8 cellular contexts compared by ENCODE assay signal in the genomic region with DNA sequence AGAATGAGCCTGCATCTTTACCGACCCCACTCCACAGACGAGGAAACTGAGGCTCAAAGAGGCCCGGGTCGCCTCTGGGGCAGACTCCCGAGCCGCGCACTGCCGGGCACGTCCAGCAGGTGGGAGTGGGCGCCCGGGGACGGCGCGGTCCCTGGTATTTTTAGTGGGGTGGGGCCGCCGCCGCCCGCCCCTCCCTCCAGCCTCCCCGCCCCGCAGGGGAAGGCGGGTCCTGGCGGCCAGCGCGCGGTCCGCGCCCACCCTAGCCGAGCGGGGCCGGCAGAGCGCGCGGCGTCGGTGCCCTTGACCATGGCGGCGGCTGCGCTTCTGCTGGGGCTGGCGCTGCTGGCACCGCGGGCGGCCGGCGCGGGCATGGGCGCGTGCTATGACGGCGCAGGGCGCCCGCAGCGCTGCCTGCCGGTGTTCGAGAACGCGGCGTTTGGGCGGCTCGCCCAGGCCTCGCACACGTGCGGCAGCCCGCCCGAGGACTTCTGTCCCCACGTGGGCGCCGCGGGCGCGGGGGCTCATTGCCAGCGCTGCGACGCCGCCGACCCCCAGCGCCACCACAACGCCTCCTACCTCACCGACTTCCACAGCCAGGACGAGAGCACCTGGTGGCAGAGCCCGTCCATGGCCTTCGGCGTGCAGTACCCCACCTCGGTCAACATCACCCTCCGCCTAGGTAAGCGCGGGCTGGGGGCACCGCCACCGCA. TPM values are rescaled to one million over a fixed set of nuclear protein-coding genes. Genes with fewer than 3 reads are reported as not detected.
DNase-seq lines count a peak whose midpoint lies in the region; ATAC-seq and TF ChIP-seq lines count a peak whose summit lies in the region.

A gene (plus strand): TSS at position 266 of the 710 bp plus-strand sequence. CDS start 41 bp downstream, at position 307.

- intact Hi-C loops in thyroid gland (cut with DNase I) = no loop called here
- intact Hi-C loops in activated CD4-positive, alpha-beta T cell treated with anti-CD3 and anti-CD28 coated beads, Interleukin-2, amount 10 ng/mL, durations not matched to agents 24 days and 14 days (cut with micrococcal nuclease) = no loop called here

- H3K9me3 ChIP-seq in MG63 (no peaks in the 10 kb centered on the region), endodermal cell (ENCODE audit: control insufficient read depth, low read length) (no peaks in the 10 kb centered on the region), thyroid gland (no peaks in the 10 kb centered on the region)

- DNase-seq in MG63 (peak; percentile 54), endodermal cell (peak; percentile 87), cerebellum (ENCODE audit: low spot score) (no peak), thyroid gland (no peak), amygdala (lab: John Stamatoyannopoulos, UW) (no peak)
- no peak for DNase-seq in naive thymus-derived CD8-positive, alpha-beta T cell
- DNase-seq in activated CD4-positive, alpha-beta T cell treated with anti-CD3 and anti-CD28 coated beads, Interleukin-2, amount 10 ng/mL, durations not matched to agents 24 days and 14 days = no peak

- POLR2A ChIA-PET in naive thymus-derived CD8-positive, alpha-beta T cell (lab: Charles Lee) = no interaction called here

- H3K4me1 ChIP-seq in endodermal cell (ENCODE audit: control insufficient read depth, insufficient read depth, low read length) = peaks cover 6% of the 10 kb centered on the region
- peaks cover 0 to 7% of the 10 kb centered on the region in 2 donors for H3K4me1 ChIP-seq in thyroid gland

- TF ChIP-seq CTCF in C4-2B (conservative IDR thresholded peaks at IDR 0.05) = peak; percentile 80
- TF ChIP-seq CTCF in endodermal cell (conservative IDR thresholded peaks at IDR 0.05) = peak; percentile 82
- peak in 2 of 6 experiments; percentile 23 to 46 for TF ChIP-seq CTCF in thyroid gland (IDR thresholded peaks at IDR 0.05)

- H3K4me3 ChIP-seq in MG63 (peak within 1 kb of the TSS; percentile 43), endodermal cell (ENCODE audit: low read length) (peak within 1 kb of the TSS; percentile 34), thyroid gland (replicated peaks in 1 of 3) (no peak within 1 kb of the TSS)

- no peaks in the 10 kb centered on the region for H3K36me3 ChIP-seq in MG63
- H3K36me3 ChIP-seq in endodermal cell (ENCODE audit: control insufficient read depth, insufficient read depth, low read length) = no peaks in the 10 kb centered on the region
- no peaks in the 10 kb centered on the region for H3K36me3 ChIP-seq in thyroid gland

- ATAC-seq in naive thymus-derived CD8-positive, alpha-beta T cell = peak in 1 of 2 donors; percentile 37

- TF ChIP-seq POLR2A in thyroid gland (IDR thresholded peaks at IDR 0.05) = no peak

- H3K9me3 Mint-ChIP-seq in endodermal cell = no peaks in the 10 kb centered on the region
- peaks cover 0 to 4% (median 0%) of the 10 kb centered on the region in 9 donors for H3K9me3 Mint-ChIP-seq in naive thymus-derived CD8-positive, alpha-beta T cell
- no peaks in the 10 kb centered on the region for H3K9me3 Mint-ChIP-seq in activated CD4-positive, alpha-beta T cell treated with anti-CD3 and anti-CD28 coated beads, Interleukin-2, amount 10 ng/mL, durations not matched to agents 24 days and 14 days

- H3K27ac ChIP-seq in C4-2B (peak within 1 kb of the TSS; percentile 68), endodermal cell (ENCODE audit: low read depth, low read length) (no peak within 1 kb of the TSS), thyroid gland (no peak within 1 kb of the TSS)

- H3K4me3 Mint-ChIP-seq in endodermal cell = peak within 1 kb of the TSS; percentile 49
- peak within 1 kb of the TSS in 7 of 10 donors; percentile 28 to 49 (median 40) for H3K4me3 Mint-ChIP-seq in naive thymus-derived CD8-positive, alpha-beta T cell
- H3K4me3 Mint-ChIP-seq in activated CD4-positive, alpha-beta T cell treated with anti-CD3 and anti-CD28 coated beads, Interleukin-2, amount 10 ng/mL, durations not matched to agents 24 days and 14 days = no peak within 1 kb of the TSS

- H3K27me3 Mint-ChIP-seq in endodermal cell (ENCODE audit: insufficient read depth) = peaks cover 5% of the 10 kb centered on the region
- H3K27me3 Mint-ChIP-seq in naive thymus-derived CD8-positive, alpha-beta T cell = peaks cover 5 to 56% (median 25%) of the 10 kb centered on the region in 5 donors
- peaks cover 23% of the 10 kb centered on the region for H3K27me3 Mint-ChIP-seq in activated CD4-positive, alpha-beta T cell treated with anti-CD3 and anti-CD28 coated beads, Interleukin-2, amount 10 ng/mL, durations not matched to agents 24 days and 14 days

- H3K4me1 Mint-ChIP-seq in endodermal cell = peaks cover 18% of the 10 kb centered on the region
- H3K4me1 Mint-ChIP-seq in naive thymus-derived CD8-positive, alpha-beta T cell = peaks cover 0 to 5% (median 1%) of the 10 kb centered on the region in 4 donors
- H3K4me1 Mint-ChIP-seq in activated CD4-positive, alpha-beta T cell treated with anti-CD3 and anti-CD28 coated beads, Interleukin-2, amount 10 ng/mL, durations not matched to agents 24 days and 14 days = no peaks in the 10 kb centered on the region

- no peak within 1 kb of the TSS for H3K27ac Mint-ChIP-seq in endodermal cell
- H3K27ac Mint-ChIP-seq in naive thymus-derived CD8-positive, alpha-beta T cell = peak within 1 kb of the TSS in 1 of 10 donors; percentile 13
- no peak within 1 kb of the TSS for H3K27ac Mint-ChIP-seq in activated CD4-positive, alpha-beta T cell treated with anti-CD3 and anti-CD28 coated beads, Interleukin-2, amount 10 ng/mL, durations not matched to agents 24 days and 14 days

- H3K36me3 Mint-ChIP-seq in endodermal cell (ENCODE audit: low read depth) = no peaks in the 10 kb centered on the region
- H3K36me3 Mint-ChIP-seq in naive thymus-derived CD8-positive, alpha-beta T cell = no peaks in the 10 kb centered on the region
- no peaks in the 10 kb centered on the region for H3K36me3 Mint-ChIP-seq in activated CD4-positive, alpha-beta T cell treated with anti-CD3 and anti-CD28 coated beads, Interleukin-2, amount 10 ng/mL, durations not matched to agents 24 days and 14 days (ENCODE audit: low read depth)

- H3K27me3 ChIP-seq in MG63 (peaks cover 5% of the 10 kb centered on the region; the same call in 1 of the 2 replicates), endodermal cell (ENCODE audit: control insufficient read depth, insufficient read depth, low read length, poor library complexity, severe bottlenecking) (peaks cover 10% of the 10 kb centered on the region), thyroid gland (no peaks in the 10 kb centered on the region)

- WGBS in endodermal cell (ENCODE audit: insufficient coverage in 1 of 2, insufficient read length in 1 of 2), 2 experiments = 8 to 10% methylated on average over 21 to 88 of the region's 88 CpGs
- 0 to 8% methylated on average over 5 to 16 of the region's 88 CpGs for WGBS in thyroid gland, 2 donors

- H3K9ac ChIP-seq in endodermal cell (ENCODE audit: extremely low read depth, low read length, poor library complexity, severe bottlenecking) = no peak within 1 kb of the TSS

RNA-seq across cellular contexts. Expression of the gene that starts here (rescaled TPM):
- total RNA-seq in MG63 (2014; rRNA removed; shearing (Covaris generic); ENCODE audit: low replicate concordance) = 0.66 and 2.4 TPM in 2 replicates
- total RNA-seq in endodermal cell (10 to 100 TPM; 16.7 to 41.2 TPM), cerebellum (3.5 TPM), thyroid gland (10 to 100 TPM in 1 of 4 donors, 1 to 10 TPM in 2, under 1 TPM in 1; 0.81 to 11.1 (median 3.2) TPM)
- 4.3 TPM for polyA plus RNA-seq in endodermal cell (2013, experiment 1 of 2)
- 4.6 TPM for polyA plus RNA-seq in endodermal cell (2013, experiment 2 of 2)
- 1 to 10 TPM; 6.9 to 7.2 TPM for total RNA-seq in naive thymus-derived CD8-positive, alpha-beta T cell
- polyA plus RNA-seq in naive thymus-derived CD8-positive, alpha-beta T cell = under 1 TPM in 1 of 3 donors, not detected in 2; 0.02 TPM
- total RNA-seq in activated CD4-positive, alpha-beta T cell treated with anti-CD3 and anti-CD28 coated beads, Interleukin-2, amount 10 ng/mL, durations not matched to agents 24 days and 14 days = 0.07 and 0.09 TPM in 2 replicates

Comparison
In these comparisons a context has a peak if more than half of its experiments do, and no peak if none do; other contexts are left out.
1. DNase-seq: peak in MG63 (single experiment) and endodermal cell (single experiment); none in naive thymus-derived CD8-positive, alpha-beta T cell (0 of 10), cerebellum (single experiment), thyroid gland (0 of 2), amygdala (0 of 56) and activated CD4-positive, alpha-beta T cell treated with anti-CD3 and anti-CD28 coated beads, Interleukin-2, amount 10 ng/mL, durations not matched to agents 24 days and 14 days (single experiment).
2. H3K4me3 ChIP-seq: peak in MG63 (single experiment) and endodermal cell (single experiment); none in thyroid gland (0 of 3).